Comparison of ENCODE assay signal across 26 cellular contexts in the genomic region with DNA sequence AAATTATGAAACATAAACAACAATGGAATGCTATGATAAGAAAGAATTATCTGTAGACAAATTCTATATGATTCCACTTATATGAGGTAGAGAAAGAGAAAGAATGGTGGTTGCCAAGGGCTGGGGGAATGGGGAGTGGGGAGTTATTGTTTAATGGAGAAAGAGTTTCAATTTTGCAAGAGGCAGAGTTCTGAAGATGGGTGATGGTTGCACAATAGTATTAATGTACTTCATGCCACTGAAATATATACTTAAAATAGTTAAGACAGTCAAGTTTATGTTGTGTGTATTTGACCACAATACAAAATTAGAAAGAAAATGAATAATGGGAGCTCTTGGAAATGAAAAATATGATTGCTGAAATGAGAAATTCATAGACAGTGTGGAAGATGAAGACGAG.
"Had no signal": no experiment of that assay in that cellular context is flagged by ENCODE, and none has a peak within 500 bp of the region (broad histone marks: within the 10 kb centered on the region; RNA-seq: fewer than 3 reads in every experiment).

No MANE protein-coding gene starts in this region.

- H3K4me1 ChIP-seq: SJCRH30 had no signal

- ATAC-seq: activated naive CD4-positive, alpha-beta T cell treated with anti-CD3 and anti-CD28 coated beads, Interleukin-2, amount 50 U/mL, for 72 hours; activated naive CD8-positive, alpha-beta T cell treated with anti-CD3 and anti-CD28 coated beads, Interleukin-2, amount 50 U/mL, for 24 hours; activated T-cell treated with anti-CD3 and anti-CD28 coated beads, Interleukin-2, amount 50 U/mL, for 4 hours had no signal

- H3K9ac ChIP-seq: SK-N-SH had no signal

- H3K27ac Mint-ChIP-seq: activated CD4-positive, alpha-beta memory T cell treated with anti-CD3 and anti-CD28 coated beads for 36 hours; activated CD4-positive, alpha-beta T cell treated with anti-CD3 and anti-CD28 coated beads, Interleukin-2, amount 10 ng/mL, durations not matched to agents 7 days and 5 days; activated naive CD4-positive, alpha-beta T cell treated with anti-CD3 and anti-CD28 coated beads, Interleukin-2, amount 50 U/mL, for 72 hours; activated naive CD8-positive, alpha-beta T cell treated with anti-CD3 and anti-CD28 coated beads, Interleukin-2, amount 50 U/mL, for 24 hours had no signal

- H3K36me3 ChIP-seq: SJCRH30 had no signal

- DNase-seq: activated CD4-positive, alpha-beta memory T cell treated with anti-CD3 and anti-CD28 coated beads for 36 hours; activated CD4-positive, alpha-beta T cell treated with anti-CD3 and anti-CD28 coated beads, Interleukin-2, amount 10 ng/mL, durations not matched to agents 7 days and 5 days; activated CD4-positive, CD25-positive, alpha-beta regulatory T cell; activated CD8-positive, alpha-beta memory T cell treated with anti-CD3 and anti-CD28 coated beads for 24 hours; activated effector memory CD4-positive, alpha-beta T cell treated with anti-CD3 and anti-CD28 coated beads, Interleukin-2, amount 50 U/mL, for 16 hours; activated naive CD4-positive, alpha-beta T cell treated with Interleukin-2 at 50 U/mL for 16 hours; activated naive CD8-positive, alpha-beta T cell treated with anti-CD3 and anti-CD28 coated beads, Interleukin-2, amount 50 U/mL, for 24 hours; activated T-cell treated with anti-CD3 and anti-CD28 coated beads, Interleukin-2, amount 50 U/mL, for 4 hours; cerebellar nuclear complex; Karpas-422; MM.1S; NCI-H1092 treated with DMSO at 0.1 percent for 48 hours; NCI-H1436; NCI-H1694 treated with DMSO at 0.1 percent for 48 hours; NCI-H2029 treated with DMSO at 0.1 percent for 48 hours; NCI-H345; NCI-H510A; NCI-H526 treated with DMSO at 0.1 percent for 48 hours; NCI-H82; NK-92 treated with Interleukin-12 subunit alpha and Interleukin-12 subunit beta, amount 100 ng/mL, for 24 hours; SJCRH30; SK-N-SH; SW 1271 had no signal

- H3K4me2 ChIP-seq: SK-N-SH had no signal

- H3K36me3 Mint-ChIP-seq: activated CD4-positive, alpha-beta memory T cell treated with anti-CD3 and anti-CD28 coated beads for 36 hours; activated naive CD4-positive, alpha-beta T cell treated with anti-CD3 and anti-CD28 coated beads, Interleukin-2, amount 50 U/mL, for 72 hours had no signal

- FAIRE-seq: colon, TTC549 had no signal

- H3K4me3 ChIP-seq: SJCRH30 had no signal

- H3K27me3 Mint-ChIP-seq: activated CD4-positive, alpha-beta memory T cell treated with anti-CD3 and anti-CD28 coated beads for 36 hours; activated CD4-positive, alpha-beta T cell treated with anti-CD3 and anti-CD28 coated beads, Interleukin-2, amount 10 ng/mL, durations not matched to agents 7 days and 5 days; activated naive CD8-positive, alpha-beta T cell treated with anti-CD3 and anti-CD28 coated beads, Interleukin-2, amount 50 U/mL, for 24 hours had no signal

- H3K27ac ChIP-seq: SJCRH30 had no signal

- H3K27me3 ChIP-seq: SJCRH30 had no signal

- H3K4me3 Mint-ChIP-seq: activated CD4-positive, alpha-beta memory T cell treated with anti-CD3 and anti-CD28 coated beads for 36 hours; activated CD4-positive, alpha-beta T cell treated with anti-CD3 and anti-CD28 coated beads, Interleukin-2, amount 10 ng/mL, durations not matched to agents 7 days and 5 days; activated naive CD8-positive, alpha-beta T cell treated with anti-CD3 and anti-CD28 coated beads, Interleukin-2, amount 50 U/mL, for 24 hours; activated T-cell treated with anti-CD3 and anti-CD28 coated beads, Interleukin-2, amount 50 U/mL, for 4 hours had no signal

- H3K9me3 ChIP-seq: SJCRH30, SK-N-SH had no signal
